22 cellular contexts compared by ENCODE assay signal in genomic region chr9:98329281-98329680, GRCh38.
DNase-seq lines count a peak whose midpoint lies in the region; ATAC-seq and TF ChIP-seq lines count a peak whose summit lies in the region.
"Had no signal": no experiment of that assay in that cellular context is flagged by ENCODE, and none has a peak within 500 bp of the region (broad histone marks: within the 10 kb centered on the region; RNA-seq: fewer than 3 reads in every experiment).

No MANE protein-coding gene starts in this region.

- H3K27ac ChIP-seq in GM23248 = no peak overlapping the region
- no peak overlapping the region; the same call in 1 of the 2 replicates for H3K27ac ChIP-seq in Karpas-422 (ENCODE audit: low read length)
- H3K27ac ChIP-seq: SJCRH30 had no signal

- 52 to 58% methylated on average over 6 of the region's 6 CpGs for WGBS in GM23248 (ENCODE audit: low coverage in 1 of 2, low lambda C conversion rate in 2 of 2, missing lambda C conversion rate in 2 of 2), 2 experiments

- no peak for ATAC-seq in HG03565 (IDR thresholded peaks at IDR 0.05; ENCODE audit: unreplicated experiment)
- ATAC-seq: GM12878, GM23338, Panc1 had no signal

- H3K36me3 Mint-ChIP-seq in osteocyte (ENCODE audit: unreplicated experiment) = no peaks in the 10 kb centered on the region
- H3K36me3 Mint-ChIP-seq: CD4-positive, CD25-positive, alpha-beta regulatory T cell had no signal

- H3K27ac Mint-ChIP-seq in osteocyte (ENCODE audit: unreplicated experiment) = no peak overlapping the region
- H3K27ac Mint-ChIP-seq: CD4-positive, CD25-positive, alpha-beta regulatory T cell; GM23338 had no signal

- no peaks in the 10 kb centered on the region for H3K9me2 ChIP-seq in GM23248 (ENCODE audit: insufficient read depth)
- H3K9me2 ChIP-seq in Karpas-422 (replicated peaks; ENCODE audit: insufficient read depth, low read length) = no peaks in the 10 kb centered on the region

- H3K27me3 ChIP-seq in GM23248 (replicated peaks; ENCODE audit: insufficient read depth) = no peaks in the 10 kb centered on the region
- H3K27me3 ChIP-seq in Karpas-422 (ENCODE audit: low read length) = no peaks in the 10 kb centered on the region

- no peak overlapping the region for H3K4me2 ChIP-seq in GM23248 (ENCODE audit: unreplicated experiment)
- peak overlapping the region; percentile 80 for H3K4me2 ChIP-seq in Karpas-422 (ENCODE audit: low read depth, low read length, poor library complexity, severe bottlenecking)
- H3K4me2 ChIP-seq: GM23338 had no signal

- H3K27me3 Mint-ChIP-seq in osteocyte (ENCODE audit: unreplicated experiment) = peaks cover 23% of the 10 kb centered on the region

- H3K79me2 ChIP-seq in GM23248 (ENCODE audit: insufficient read depth) = no peaks in the 10 kb centered on the region
- H3K79me2 ChIP-seq in Karpas-422 (ENCODE audit: low read length) = no peaks in the 10 kb centered on the region

- no peaks in the 10 kb centered on the region for H3K9me3 Mint-ChIP-seq in osteocyte (ENCODE audit: unreplicated experiment)
- H3K9me3 Mint-ChIP-seq: CD4-positive, CD25-positive, alpha-beta regulatory T cell; GM23338 had no signal

- H3K4me1 Mint-ChIP-seq in osteocyte (ENCODE audit: unreplicated experiment) = peaks cover 7% of the 10 kb centered on the region
- H3K4me1 Mint-ChIP-seq: GM23338 had no signal

- no peaks in the 10 kb centered on the region for H3K9me3 ChIP-seq in GM23248 (ENCODE audit: low read depth)
- H3K9me3 ChIP-seq in Karpas-422 (ENCODE audit: low read length) = no peaks in the 10 kb centered on the region
- H3K9me3 ChIP-seq: HAP-1, SJCRH30 had no signal

- H4K20me1 ChIP-seq in GM23248 (ENCODE audit: insufficient read depth) (no peaks in the 10 kb centered on the region), Karpas-422 (ENCODE audit: insufficient read depth, low read depth, low read length) (no peaks in the 10 kb centered on the region)

- H3K9ac ChIP-seq in GM23248 = no peak overlapping the region
- no peak overlapping the region for H3K9ac ChIP-seq in Karpas-422 (ENCODE audit: low read length)

- no peak overlapping the region for H2AFZ ChIP-seq in GM23248
- no peak overlapping the region for H2AFZ ChIP-seq in Karpas-422 (ENCODE audit: low read length)
- H2AFZ ChIP-seq: GM23338 had no signal

- no peak overlapping the region for H3K4me3 Mint-ChIP-seq in osteocyte (ENCODE audit: unreplicated experiment)
- H3K4me3 Mint-ChIP-seq: CD4-positive, CD25-positive, alpha-beta regulatory T cell; GM23338 had no signal

- H3K36me3 ChIP-seq in GM23248 (ENCODE audit: low read depth) (no peaks in the 10 kb centered on the region), Karpas-422 (ENCODE audit: insufficient read depth, low read length) (no peaks in the 10 kb centered on the region)
- H3K36me3 ChIP-seq: HAP-1, SJCRH30 had no signal

- peaks cover 44% of the 10 kb centered on the region for H3F3A ChIP-seq in GM23248 (ENCODE audit: insufficient read depth)

- in situ Hi-C loops in GM23248 (cut with MboI) = no loop called here

- no peak overlapping the region for H3K4me3 ChIP-seq in GM23248
- no peak overlapping the region for H3K4me3 ChIP-seq in Karpas-422 (ENCODE audit: low read length)
- H3K4me3 ChIP-seq in epithelial cell of esophagus (ENCODE audit: low read length) = no peak overlapping the region
- H3K4me3 ChIP-seq: GM12878, GM23338, HAP-1, SJCRH30 had no signal

- TF ChIP-seq CTCF in epithelial cell of esophagus (IDR thresholded peaks at IDR 0.05; ENCODE audit: insufficient read depth, low read depth, low read length, missing control alignments) = no peak
- no peak for TF ChIP-seq CTCF in osteocyte (IDR thresholded peaks at IDR 0.05)

- H3K4me1 ChIP-seq in GM23248 (ENCODE audit: insufficient read depth) (peaks cover 43% of the 10 kb centered on the region), Karpas-422 (ENCODE audit: low read length) (peaks cover 52% of the 10 kb centered on the region)
- H3K4me1 ChIP-seq: HAP-1, SJCRH30 had no signal

- peak; percentile 53 for DNase-seq in GM23248
- no peak for DNase-seq in Karpas-422
- peak; percentile 45 for DNase-seq in epithelial cell of esophagus (ENCODE audit: low read depth)
- peak; percentile 67 for DNase-seq in osteocyte (ENCODE audit: extremely low spot score, unreplicated experiment)
- no peak for DNase-seq in NCI-H2029 (lab: John Stamatoyannopoulos, UW)
- no peak for DNase-seq in activated naive CD4-positive, alpha-beta T cell treated with anti-CD3 and anti-CD28 coated beads, Interleukin-2, amount 50 U/mL, for 16 hours
- DNase-seq: CD4-positive, CD25-positive, alpha-beta regulatory T cell; DMS79; MM.1S; NCI-H1048; NCI-H1436; NCI-H187 treated with DMSO at 0.1 percent for 48 hours; NCI-H226; NCI-H510A treated with DMSO at 0.1 percent for 48 hours; NCI-H748 treated with DMSO at 0.1 percent for 48 hours; NK-92 treated with Interleukin-12 subunit alpha and Interleukin-12 subunit beta, amount 100 ng/mL, for 24 hours; SJCRH30 had no signal

Comparison
In these comparisons a context has a peak if more than half of its experiments do, and no peak if none do; other contexts are left out.
1. DNase-seq: peak in GM23248 (single experiment), epithelial cell of esophagus (single experiment) and osteocyte (single experiment); none in Karpas-422 (single experiment), NCI-H2029 (single experiment) and activated naive CD4-positive, alpha-beta T cell treated with anti-CD3 and anti-CD28 coated beads, Interleukin-2, amount 50 U/mL, for 16 hours (single experiment).